Comparison of ENCODE assay signal across 9 cellular contexts in the genomic region with DNA sequence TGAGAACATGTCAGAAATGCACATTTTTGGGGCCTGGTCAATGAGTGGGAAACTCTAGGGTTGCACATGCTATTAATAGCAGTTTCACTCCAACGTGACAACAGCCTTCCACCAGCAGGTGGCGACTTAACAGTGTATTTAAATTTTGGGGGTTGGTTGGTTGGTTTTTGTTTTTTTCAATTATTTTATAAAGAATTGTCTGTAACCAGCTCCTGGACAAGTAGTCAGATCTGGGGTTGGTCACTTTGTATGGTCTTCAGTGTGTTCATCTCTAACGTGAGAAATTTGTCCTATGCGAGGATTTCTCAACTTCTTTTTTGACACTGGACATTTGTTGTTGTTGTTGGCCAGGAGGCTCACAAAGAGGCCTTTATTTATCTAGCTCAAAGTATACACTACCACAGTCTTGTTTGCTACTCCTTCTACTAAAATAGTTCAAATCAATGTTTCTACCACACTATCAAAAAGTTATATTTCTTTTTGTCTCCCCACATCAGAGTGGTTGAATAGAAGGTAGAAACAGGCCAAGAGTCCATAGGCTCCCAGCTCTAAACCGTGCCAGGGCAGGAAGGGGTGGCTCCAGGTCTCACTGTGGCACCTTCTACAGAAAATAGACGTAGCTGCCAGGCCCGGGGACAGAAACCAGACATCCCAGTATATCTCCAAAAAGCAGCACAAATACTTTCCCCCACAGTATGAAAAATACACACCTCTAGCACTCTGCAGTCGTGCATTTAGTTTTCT.
DNase-seq lines count a peak whose midpoint lies in the region; ATAC-seq and TF ChIP-seq lines count a peak whose summit lies in the region.
"Had no signal": no experiment of that assay in that cellular context is flagged by ENCODE, and none has a peak within 500 bp of the region (broad histone marks: within the 10 kb centered on the region; RNA-seq: fewer than 3 reads in every experiment).

No MANE protein-coding gene starts in this region.

- POLR2A ChIA-PET in SK-N-SH (lab: Yijun Ruan, JAX): no interaction called here
- POLR2A ChIA-PET in activated naive CD8-positive, alpha-beta T cell treated with anti-CD3 and anti-CD28 coated beads, Interleukin-2, amount 10 ng/mL, durations not matched to agents 7 days and 5 days (lab: Charles Lee): no interaction called here

- TF ChIP-seq RAD21 in SK-N-SH (IDR thresholded peaks at IDR 0.05; ENCODE audit: low read length): peak; percentile 72

- peaks cover 4% of the 10 kb centered on the region for H3K4me1 Mint-ChIP-seq in CD14-positive monocyte
- no peaks in the 10 kb centered on the region for H3K4me1 Mint-ChIP-seq in activated naive CD8-positive, alpha-beta T cell treated with anti-CD3 and anti-CD28 coated beads, Interleukin-2, amount 10 ng/mL, durations not matched to agents 7 days and 5 days
- H3K4me1 Mint-ChIP-seq: activated naive CD4-positive, alpha-beta T cell treated with anti-CD3 and anti-CD28 coated beads, Interleukin-2, amount 50 U/mL, for 24 hours had no signal

- no peaks in the 10 kb centered on the region; the same call in 1 of the 2 replicates for H3K27me3 ChIP-seq in SK-N-SH (ENCODE audit: insufficient read depth)
- H3K27me3 ChIP-seq in heart left ventricle: no peaks in the 10 kb centered on the region

- H3K27ac Mint-ChIP-seq in CD14-positive monocyte: no peak overlapping the region
- H3K27ac Mint-ChIP-seq in activated naive CD8-positive, alpha-beta T cell treated with anti-CD3 and anti-CD28 coated beads, Interleukin-2, amount 10 ng/mL, durations not matched to agents 7 days and 5 days: no peak overlapping the region
- H3K27ac Mint-ChIP-seq: activated naive CD4-positive, alpha-beta T cell treated with anti-CD3 and anti-CD28 coated beads, Interleukin-2, amount 50 U/mL, for 24 hours had no signal

- H3K27me3 Mint-ChIP-seq in CD14-positive monocyte (ENCODE audit: low read depth in 3 of 3): peaks cover 0 to 3% (median 3%) of the 10 kb centered on the region in 3 donors
- peaks cover 8% of the 10 kb centered on the region for H3K27me3 Mint-ChIP-seq in activated naive CD8-positive, alpha-beta T cell treated with anti-CD3 and anti-CD28 coated beads, Interleukin-2, amount 10 ng/mL, durations not matched to agents 7 days and 5 days

- DNase-seq in CD14-positive monocyte (ENCODE audit: low spot score): no peak
- peak; percentile 19 for DNase-seq in HS-27A (ENCODE audit: low read depth)
- peak; percentile 33 for DNase-seq in SK-N-SH
- peak; percentile 58 for DNase-seq in activated naive CD8-positive, alpha-beta T cell treated with anti-CD3 and anti-CD28 coated beads, Interleukin-2, amount 10 ng/mL, durations not matched to agents 7 days and 5 days
- peak; percentile 48 to 67 (median 55) for DNase-seq in heart left ventricle
- no peak for DNase-seq in retinal pigment epithelial cell (ENCODE audit: low read depth)

- no peaks in the 10 kb centered on the region for H4K20me1 ChIP-seq in SK-N-SH (ENCODE audit: insufficient read depth)

- H2AFZ ChIP-seq in SK-N-SH (ENCODE audit: low read depth): no peak overlapping the region

- CTCF ChIA-PET in SK-N-SH (lab: Yijun Ruan, JAX): interaction anchor here (0.6 to 10.3 kb wide), 38 partner anchors 9 to 345 kb away, joined by 3 to 159 read pairs (median 4); partner anchors contain the start of gene C9orf40

- H3K79me2 ChIP-seq in SK-N-SH (ENCODE audit: insufficient read depth): no peaks in the 10 kb centered on the region

- no peaks in the 10 kb centered on the region for H3K36me3 Mint-ChIP-seq in CD14-positive monocyte
- H3K36me3 Mint-ChIP-seq in activated naive CD8-positive, alpha-beta T cell treated with anti-CD3 and anti-CD28 coated beads, Interleukin-2, amount 10 ng/mL, durations not matched to agents 7 days and 5 days: no peaks in the 10 kb centered on the region
- H3K36me3 Mint-ChIP-seq: activated naive CD4-positive, alpha-beta T cell treated with anti-CD3 and anti-CD28 coated beads, Interleukin-2, amount 50 U/mL, for 24 hours had no signal

- H3K9me3 ChIP-seq in SK-N-SH (no peaks in the 10 kb centered on the region), heart left ventricle (no peaks in the 10 kb centered on the region)

- no peak for TF ChIP-seq EP300 in SK-N-SH (IDR thresholded peaks at IDR 0.05; ENCODE audit: borderline replicate concordance in 1 of 2, low read depth in 1 of 2, low read length in 1 of 2)

- 25% methylated on average over 8 of the region's 8 CpGs for WGBS in SK-N-SH (ENCODE audit: low lambda C conversion rate)
- 31 to 38% (median 32%) methylated on average over 8 of the region's 8 CpGs for WGBS in heart left ventricle, 4 donors

- intact Hi-C loops in CD14-positive monocyte (cut with micrococcal nuclease) (loop anchor here in 1 of 2 donors (5.0 kb wide), 1 partner anchor 300 kb away; no protein-coding TSS in a partner anchor), heart left ventricle (cut with DNase I) (loop anchor here in 5 of 10 donors (1.0 to 10.0 kb wide), 7 partner anchors 57 to 301 kb away; partner anchors contain the start of gene C9orf40 (in 1 of the 5))

- no peaks in the 10 kb centered on the region for H3K4me1 ChIP-seq in SK-N-SH (ENCODE audit: control insufficient read depth in 1 of 2, insufficient read depth in 2 of 2, low read depth in 1 of 2, low read length in 1 of 2)
- peaks cover 0 to 5% (median 0%) of the 10 kb centered on the region in 12 donors for H3K4me1 ChIP-seq in heart left ventricle

- no peaks in the 10 kb centered on the region for H3F3A ChIP-seq in SK-N-SH (replicated peaks; ENCODE audit: insufficient read depth)

- no peak overlapping the region for H3K4me3 Mint-ChIP-seq in CD14-positive monocyte
- H3K4me3 Mint-ChIP-seq in activated naive CD8-positive, alpha-beta T cell treated with anti-CD3 and anti-CD28 coated beads, Interleukin-2, amount 10 ng/mL, durations not matched to agents 7 days and 5 days: no peak overlapping the region
- H3K4me3 Mint-ChIP-seq: activated naive CD4-positive, alpha-beta T cell treated with anti-CD3 and anti-CD28 coated beads, Interleukin-2, amount 50 U/mL, for 24 hours had no signal

- no peaks in the 10 kb centered on the region for H3K36me3 ChIP-seq in SK-N-SH (replicated peaks in 1 of 2; ENCODE audit: control insufficient read depth in 1 of 2, insufficient read depth in 2 of 2, low read length in 1 of 2)
- no peaks in the 10 kb centered on the region for H3K36me3 ChIP-seq in heart left ventricle

- no peak overlapping the region for H3K9ac ChIP-seq in SK-N-SH

- TF ChIP-seq CTCF in CD14-positive monocyte (IDR thresholded peaks at IDR 0.05) (peak; percentile 81), SK-N-SH (IDR thresholded peaks at IDR 0.05) (peak; percentile 88), heart left ventricle (IDR thresholded peaks at IDR 0.05) (peak; percentile 72 to 84 (median 80)), retinal pigment epithelial cell (conservative IDR thresholded peaks at IDR 0.05; ENCODE audit: low read depth, low read length) (peak; percentile 78)

- no peak for TF ChIP-seq POLR2A in heart left ventricle (IDR thresholded peaks at IDR 0.05)

- H3K4me2 ChIP-seq in SK-N-SH: no peak overlapping the region

- ATAC-seq in GM18909 (IDR thresholded peaks at IDR 0.05; ENCODE audit: poor library complexity, unreplicated experiment): peak; percentile 56
- ATAC-seq in activated naive CD8-positive, alpha-beta T cell treated with anti-CD3 and anti-CD28 coated beads, Interleukin-2, amount 10 ng/mL, durations not matched to agents 7 days and 5 days (ENCODE audit: low read depth): peak; percentile 54
- ATAC-seq in heart left ventricle: peak in 3 of 4 donors; percentile 44 to 57 (median 57)
- ATAC-seq in HG02840 (IDR thresholded peaks at IDR 0.05; ENCODE audit: low FRiP score, unreplicated experiment): no peak

- no peaks in the 10 kb centered on the region for H3K9me3 Mint-ChIP-seq in CD14-positive monocyte
- no peaks in the 10 kb centered on the region for H3K9me3 Mint-ChIP-seq in activated naive CD8-positive, alpha-beta T cell treated with anti-CD3 and anti-CD28 coated beads, Interleukin-2, amount 10 ng/mL, durations not matched to agents 7 days and 5 days
- H3K9me3 Mint-ChIP-seq: activated naive CD4-positive, alpha-beta T cell treated with anti-CD3 and anti-CD28 coated beads, Interleukin-2, amount 50 U/mL, for 24 hours had no signal

- no peaks in the 10 kb centered on the region for H3K9me2 ChIP-seq in SK-N-SH

- H3K27ac ChIP-seq in SK-N-SH (ENCODE audit: low read depth in 2 of 2, low read length in 1 of 2): no peak overlapping the region
- H3K27ac ChIP-seq in heart left ventricle: no peak overlapping the region

- H3K4me3 ChIP-seq in SK-N-SH (ENCODE audit: low read depth in 2 of 2, low read length in 1 of 2): no peak overlapping the region; a peak in 1 of 4 replicates
- no peak overlapping the region for H3K4me3 ChIP-seq in heart left ventricle
- H3K4me3 ChIP-seq in retinal pigment epithelial cell (ENCODE audit: low read length): no peak overlapping the region

TF ChIP-seq in SK-N-SH, 30 proteins besides CTCF, POLR2A, EP300 and RAD21:
- peak; percentile 81 for TF ChIP-seq SMC3 (IDR thresholded peaks at IDR 0.05; ENCODE audit: low read depth, low read length)
- TF ChIP-seq JUND (IDR thresholded peaks at IDR 0.05): no peak
TF ChIP-seq in SK-N-SH: peak in this region for 1.

Comparison
In these comparisons a context has a peak if more than half of its experiments do, and no peak if none do; other contexts are left out.
1. DNase-seq: peak in HS-27A (single experiment), SK-N-SH (single experiment), activated naive CD8-positive, alpha-beta T cell treated with anti-CD3 and anti-CD28 coated beads, Interleukin-2, amount 10 ng/mL, durations not matched to agents 7 days and 5 days (single experiment) and heart left ventricle (5 of 5); none in CD14-positive monocyte (single experiment) and retinal pigment epithelial cell (single experiment).
2. Peak in every context shown above with its lines, with median percentiles within 50 percentile points of each other: CTCF ChIP-seq.